25 cellular contexts compared by ENCODE assay signal in the genomic region with DNA sequence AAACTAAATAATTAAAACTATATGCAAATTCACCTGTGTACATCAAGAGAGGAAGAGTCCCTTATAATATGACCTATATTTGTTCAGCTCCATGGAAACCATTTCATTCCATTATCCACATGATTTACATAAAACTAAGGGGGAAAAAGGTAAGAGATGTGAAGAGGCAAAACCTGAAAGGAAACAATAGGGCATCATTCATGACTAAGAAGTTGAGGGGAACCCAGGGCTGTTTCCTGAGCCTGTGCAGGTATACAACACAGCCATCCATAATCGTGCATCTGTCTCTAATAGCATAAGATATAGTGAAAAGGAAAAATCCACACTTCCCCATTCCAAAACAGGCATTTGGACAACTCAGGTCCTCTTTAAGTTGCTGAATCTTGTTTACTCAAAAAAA.
DNase-seq lines count a peak whose midpoint lies in the region; ATAC-seq lines count a peak whose summit lies in the region.
"Had no signal": no experiment of that assay in that cellular context is flagged by ENCODE, and none has a peak within 500 bp of the region (broad histone marks: within the 10 kb centered on the region; RNA-seq: fewer than 3 reads in every experiment).

No MANE protein-coding gene starts in this region.

- no peak overlapping the region for H3K18ac ChIP-seq in trophoblast cell (ENCODE audit: low read length)

- H4K8ac ChIP-seq in trophoblast cell (ENCODE audit: low read depth, low read length), result no peak overlapping the region

- H3K9me3 ChIP-seq in esophagus (ENCODE audit: control insufficient read depth in 2 of 2, insufficient read depth in 1 of 2, low read depth in 1 of 2, low read length in 1 of 2) (no peaks in the 10 kb centered on the region), trophoblast cell (ENCODE audit: insufficient read depth, low read depth, low read length) (no peaks in the 10 kb centered on the region)
- H3K9me3 ChIP-seq: thoracic aorta had no signal

- ATAC-seq in GM21526 (IDR thresholded peaks at IDR 0.05; ENCODE audit: low FRiP score, unreplicated experiment) (no peak), HG03095 (IDR thresholded peaks at IDR 0.05; ENCODE audit: unreplicated experiment) (no peak)
- no peak for ATAC-seq in stimulated activated memory B cell treated with anti-CD40 and anti-IgM and Interleukin-4, amounts not matched to agents 10 μg/mL and 1 μg/mL and 100 μg/mL, for 72 hours
- ATAC-seq: left lobe of liver; stimulated activated naive B cell treated with anti-CD40 and anti-IgM and Interleukin-4, amounts not matched to agents 10 μg/mL and 1 μg/mL and 100 μg/mL, for 72 hours; WTC11 had no signal

- no peaks in the 10 kb centered on the region for H3K36me3 ChIP-seq in esophagus (ENCODE audit: control insufficient read depth in 2 of 2, insufficient read depth in 2 of 2, low read length in 1 of 2)
- no peaks in the 10 kb centered on the region for H3K36me3 ChIP-seq in trophoblast cell (ENCODE audit: control insufficient read depth in 1 of 2, insufficient read depth in 2 of 2, low read length in 2 of 2)
- H3K36me3 ChIP-seq: thoracic aorta had no signal

- DNase-seq in DMS53 treated with DMSO at 0.1 percent for 48 hours (lab: John Stamatoyannopoulos, UW; ENCODE audit: unreplicated experiment) (peak; percentile 17), NCI-H526 treated with DMSO at 0.1 percent for 48 hours (lab: John Stamatoyannopoulos, UW) (peak; percentile 97), trophoblast cell (peak in 1 of 2 donors; percentile 19), SW 1271 (lab: John Stamatoyannopoulos, UW) (no peak)
- DNase-seq: activated CD4-positive, alpha-beta memory T cell treated with anti-CD3 and anti-CD28 coated beads for 36 hours; cortex of kidney; endodermal cell; head of caudate nucleus; IMR-90; midbrain; NCI-H1436; NK-92 treated with Interleukin-12 subunit alpha and Interleukin-12 subunit beta, amount 100 ng/mL, for 24 hours; RPMI8226; stimulated activated CD4-positive, alpha-beta T cell treated with anti-CD3 and anti-CD28 coated beads, Interleukin-1b, Interleukin-23, amount 100 ng/mL, for 48 hours; stimulated activated naive B cell treated with anti-CD40 and anti-IgM and Interleukin-4, amounts not matched to agents 10 μg/mL and 1 μg/mL and 100 μg/mL, for 72 hours had no signal

- H2BK120ac ChIP-seq in trophoblast cell (ENCODE audit: insufficient read depth, low read length, poor library complexity), result peak overlapping the region; percentile 33

- H3K4ac ChIP-seq in trophoblast cell (ENCODE audit: low read depth, low read length), result no peak overlapping the region

- H4K91ac ChIP-seq in trophoblast cell (ENCODE audit: low read depth, low read length), result peak overlapping the region; percentile 11

- H2AK5ac ChIP-seq in trophoblast cell (ENCODE audit: low read length), result no peak overlapping the region

- 36 to 38% methylated on average over 1 of the region's 1 CpG for WGBS in esophagus, 2 donors
- no CpG with 5 or more reads among the region's 1 CpG for WGBS in trophoblast cell (ENCODE audit: extremely low coverage, insufficient coverage, insufficient read length)

- H3K9ac ChIP-seq in trophoblast cell (ENCODE audit: low read length), result no peak overlapping the region

- H3K14ac ChIP-seq in trophoblast cell (ENCODE audit: low read length), result no peak overlapping the region

- H2AFZ ChIP-seq in trophoblast cell (ENCODE audit: insufficient read depth, low read length, poor library complexity), result no peak overlapping the region

- H3K27ac Mint-ChIP-seq in stimulated activated memory B cell treated with anti-CD40 and anti-IgM and Interleukin-4, amounts not matched to agents 10 μg/mL and 1 μg/mL and 100 μg/mL, for 72 hours, result no peak overlapping the region
- H3K27ac Mint-ChIP-seq: activated CD4-positive, alpha-beta memory T cell treated with anti-CD3 and anti-CD28 coated beads for 36 hours; endodermal cell; stimulated activated naive B cell treated with anti-CD40 and anti-IgM and Interleukin-4, amounts not matched to agents 10 μg/mL and 1 μg/mL and 100 μg/mL, for 72 hours; T-helper 2 cell treated with Interferon-gamma antibody and Interleukin-4, amounts not matched to agents 5 μg/mL and 100 μg/mL, for 36 hours had no signal

- H3K4me3 Mint-ChIP-seq in stimulated activated memory B cell treated with anti-CD40 and anti-IgM and Interleukin-4, amounts not matched to agents 10 μg/mL and 1 μg/mL and 100 μg/mL, for 72 hours, result no peak overlapping the region
- H3K4me3 Mint-ChIP-seq: activated CD4-positive, alpha-beta memory T cell treated with anti-CD3 and anti-CD28 coated beads for 36 hours; CD14-positive monocyte; endodermal cell; stimulated activated naive B cell treated with anti-CD40 and anti-IgM and Interleukin-4, amounts not matched to agents 10 μg/mL and 1 μg/mL and 100 μg/mL, for 72 hours; T-helper 2 cell treated with Interferon-gamma antibody and Interleukin-4, amounts not matched to agents 5 μg/mL and 100 μg/mL, for 36 hours; WTC11 had no signal

- no peak overlapping the region for H2BK5ac ChIP-seq in trophoblast cell (ENCODE audit: low read depth, low read length, poor library complexity)

- H3K23ac ChIP-seq in trophoblast cell (ENCODE audit: low read length), result no peak overlapping the region

- no peak overlapping the region for H2BK12ac ChIP-seq in trophoblast cell (ENCODE audit: low read length)

- H3K27ac ChIP-seq in esophagus (ENCODE audit: low read depth in 2 of 2, low read length in 1 of 2), result peak overlapping the region; percentile 72 to 97
- peak overlapping the region; percentile 66 for H3K27ac ChIP-seq in trophoblast cell (ENCODE audit: low read depth, low read length)
- H3K27ac ChIP-seq: SK-N-MC, thoracic aorta had no signal

- no peaks in the 10 kb centered on the region for H3K36me3 Mint-ChIP-seq in stimulated activated memory B cell treated with anti-CD40 and anti-IgM and Interleukin-4, amounts not matched to agents 10 μg/mL and 1 μg/mL and 100 μg/mL, for 72 hours
- H3K36me3 Mint-ChIP-seq: activated CD4-positive, alpha-beta memory T cell treated with anti-CD3 and anti-CD28 coated beads for 36 hours; CD14-positive monocyte; stimulated activated naive B cell treated with anti-CD40 and anti-IgM and Interleukin-4, amounts not matched to agents 10 μg/mL and 1 μg/mL and 100 μg/mL, for 72 hours; WTC11 had no signal

- no peak overlapping the region for H4K12ac ChIP-seq in trophoblast cell (ENCODE audit: low read depth, low read length)

- H3K4me2 ChIP-seq in trophoblast cell (ENCODE audit: low read length), result no peak overlapping the region

- no peaks in the 10 kb centered on the region for H3K4me1 ChIP-seq in esophagus (ENCODE audit: control insufficient read depth in 2 of 2, insufficient read depth in 2 of 2, low read length in 1 of 2)
- peaks cover 0 to 2% of the 10 kb centered on the region in 2 experiments for H3K4me1 ChIP-seq in trophoblast cell (ENCODE audit: control insufficient read depth in 1 of 2, insufficient read depth in 2 of 2, low read length in 2 of 2)

- peaks cover 2% of the 10 kb centered on the region for H3K79me2 ChIP-seq in trophoblast cell (ENCODE audit: control insufficient read depth, insufficient read depth, low read length, poor library complexity)

- H3K79me1 ChIP-seq in trophoblast cell (ENCODE audit: low read length), result peaks cover 2% of the 10 kb centered on the region

- peaks cover 12% of the 10 kb centered on the region for H3K27me3 Mint-ChIP-seq in stimulated activated memory B cell treated with anti-CD40 and anti-IgM and Interleukin-4, amounts not matched to agents 10 μg/mL and 1 μg/mL and 100 μg/mL, for 72 hours
- H3K27me3 Mint-ChIP-seq: stimulated activated naive B cell treated with anti-CD40 and anti-IgM and Interleukin-4, amounts not matched to agents 10 μg/mL and 1 μg/mL and 100 μg/mL, for 72 hours had no signal

- H3K4me1 Mint-ChIP-seq in stimulated activated memory B cell treated with anti-CD40 and anti-IgM and Interleukin-4, amounts not matched to agents 10 μg/mL and 1 μg/mL and 100 μg/mL, for 72 hours, result no peaks in the 10 kb centered on the region
- H3K4me1 Mint-ChIP-seq: CD14-positive monocyte; stimulated activated naive B cell treated with anti-CD40 and anti-IgM and Interleukin-4, amounts not matched to agents 10 μg/mL and 1 μg/mL and 100 μg/mL, for 72 hours had no signal

- H3K4me3 ChIP-seq in esophagus (ENCODE audit: low read depth in 1 of 2, low read length in 2 of 2) (no peak overlapping the region), trophoblast cell (ENCODE audit: low read depth, low read length) (no peak overlapping the region)
- H3K4me3 ChIP-seq: SK-N-MC, thoracic aorta had no signal

- no peaks in the 10 kb centered on the region for H3K9me3 Mint-ChIP-seq in stimulated activated memory B cell treated with anti-CD40 and anti-IgM and Interleukin-4, amounts not matched to agents 10 μg/mL and 1 μg/mL and 100 μg/mL, for 72 hours
- H3K9me3 Mint-ChIP-seq: activated CD4-positive, alpha-beta memory T cell treated with anti-CD3 and anti-CD28 coated beads for 36 hours; CD14-positive monocyte; endodermal cell; stimulated activated naive B cell treated with anti-CD40 and anti-IgM and Interleukin-4, amounts not matched to agents 10 μg/mL and 1 μg/mL and 100 μg/mL, for 72 hours; T-helper 2 cell treated with Interferon-gamma antibody and Interleukin-4, amounts not matched to agents 5 μg/mL and 100 μg/mL, for 36 hours; WTC11 had no signal

- H3K27me3 ChIP-seq in esophagus (ENCODE audit: control insufficient read depth in 1 of 2, insufficient read depth in 2 of 2, low read length in 2 of 2), result no peaks in the 10 kb centered on the region
- H3K27me3 ChIP-seq in trophoblast cell (ENCODE audit: insufficient read depth, low read length), result no peaks in the 10 kb centered on the region

Comparison
In these comparisons a context has a peak if more than half of its experiments do, and no peak if none do; other contexts are left out.
1. DNase-seq: peak in DMS53 treated with DMSO at 0.1 percent for 48 hours (single experiment) and NCI-H526 treated with DMSO at 0.1 percent for 48 hours (single experiment); none in SW 1271 (0 of 2).